16 cellular contexts compared by ENCODE assay signal in the genomic region with DNA sequence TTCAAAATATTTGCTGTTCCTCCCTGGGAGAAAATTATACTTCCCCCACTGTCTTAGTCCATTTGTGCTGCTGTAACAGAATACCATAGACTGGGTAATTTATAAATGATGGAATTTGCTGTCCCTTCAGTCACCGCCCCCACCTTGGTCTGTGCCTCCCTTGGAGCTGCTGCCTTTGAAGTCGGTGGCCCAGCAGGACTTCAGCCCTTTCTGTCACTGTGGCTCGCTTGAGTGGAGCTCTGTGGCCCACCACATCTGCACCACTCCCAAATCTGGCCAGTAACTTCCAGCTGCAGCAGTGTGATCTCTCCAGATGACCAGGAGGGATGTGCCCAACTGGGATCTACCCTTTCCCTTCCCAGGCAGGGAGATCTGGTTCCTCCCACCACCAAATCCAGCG.
DNase-seq lines count a peak whose midpoint lies in the region; ATAC-seq and TF ChIP-seq lines count a peak whose summit lies in the region.
"Had no signal": no experiment of that assay in that cellular context is flagged by ENCODE, and none has a peak within 500 bp of the region (broad histone marks: within the 10 kb centered on the region; RNA-seq: fewer than 3 reads in every experiment).

No MANE protein-coding gene starts in this region.

- ATAC-seq in IMR-90 (ENCODE audit: low read depth) (no peak), GM21515 (IDR thresholded peaks at IDR 0.05; ENCODE audit: unreplicated experiment) (no peak)
- no peak for ATAC-seq in activated CD8-positive, alpha-beta memory T cell treated with anti-CD3 and anti-CD28 coated beads, Interleukin-2, amount 10 ng/mL, durations not matched to agents 7 days and 5 days
- ATAC-seq: GM12878 had no signal

- H3K9me3 ChIP-seq in H9 (ENCODE audit: control insufficient read depth, low read depth, low read length) (no peaks in the 10 kb centered on the region), IMR-90 (ENCODE audit: control insufficient read depth, insufficient read depth, low read length) (no peaks in the 10 kb centered on the region)
- H3K9me3 ChIP-seq: BLaER1 had no signal

- WGBS in H9 (ENCODE audit: extremely low coverage, insufficient read length, low lambda C conversion rate) = no CpG with 5 or more reads among the region's 4 CpGs
- WGBS in IMR-90 (ENCODE audit: extremely low coverage in 2 of 2, insufficient read length in 1 of 2), 2 experiments = 80% methylated on average over 1 of the region's 4 CpGs; no CpG with 5 or more reads in 1 of the 2 experiments

- H2BK12ac ChIP-seq in H9 (ENCODE audit: insufficient read length, low read depth, low read length) = no peak overlapping the region

- CTCF ChIA-PET in IMR-90 (lab: Yijun Ruan, JAX) = interaction anchor here (1.0 kb wide), 1 partner anchor 11 kb away, joined by 4 read pairs; no protein-coding TSS in a partner anchor
- CTCF ChIA-PET in activated CD8-positive, alpha-beta memory T cell treated with anti-CD3 and anti-CD28 coated beads, Interleukin-2, amount 10 ng/mL, durations not matched to agents 7 days and 5 days (lab: Charles Lee) = interaction anchor here (0.6 to 1.9 kb wide), 4 partner anchors 11 to 394 kb away, joined by 3 to 7 read pairs (median 4); no protein-coding TSS in a partner anchor

- H2BK5ac ChIP-seq in H9 (ENCODE audit: insufficient read length, low read length) (no peak overlapping the region), IMR-90 (ENCODE audit: low read depth, low read length, poor library complexity, severe bottlenecking) (no peak overlapping the region)

- H2BK20ac ChIP-seq in H9 (ENCODE audit: low read depth, low read length, poor library complexity, severe bottlenecking) (no peak overlapping the region), IMR-90 (ENCODE audit: low read depth, low read length) (no peak overlapping the region)

- H4K91ac ChIP-seq in H9 (ENCODE audit: insufficient read length, low read depth, low read length) (no peak overlapping the region), IMR-90 (ENCODE audit: insufficient read depth, low read depth, low read length) (no peak overlapping the region)

- H3K79me1 ChIP-seq in H9 (ENCODE audit: insufficient read depth, low read depth, low read length, poor library complexity, severe bottlenecking) (no peaks in the 10 kb centered on the region), IMR-90 (ENCODE audit: low read depth in 1 of 2, low read length in 2 of 2) (no peaks in the 10 kb centered on the region)

- no peak for TF ChIP-seq RAD21 in IMR-90 (IDR thresholded peaks at IDR 0.05; ENCODE audit: low read length)

- no peak overlapping the region for H3K4me2 ChIP-seq in H9 (ENCODE audit: insufficient read depth, insufficient read length, low read length)
- no peak overlapping the region for H3K4me2 ChIP-seq in IMR-90 (ENCODE audit: low read depth, low read length)
- H3K4me2 ChIP-seq: BLaER1 had no signal

- dilution Hi-C loops in IMR-90 (cut with HindIII; ENCODE audit: low sequenced_read_pairs, unreplicated experiment) = no loop called here

- H3K4me1 Mint-ChIP-seq in H9 (peaks cover 21 to 23% of the 10 kb centered on the region in 2 experiments), neural crest cell (peaks cover 28% of the 10 kb centered on the region)
- H3K4me1 Mint-ChIP-seq in activated CD8-positive, alpha-beta memory T cell treated with anti-CD3 and anti-CD28 coated beads, Interleukin-2, amount 10 ng/mL, durations not matched to agents 7 days and 5 days = peaks cover 33% of the 10 kb centered on the region
- H3K4me1 Mint-ChIP-seq: CD4-positive, alpha-beta memory T cell had no signal

- no peaks in the 10 kb centered on the region for H3K36me3 ChIP-seq in IMR-90 (ENCODE audit: control insufficient read depth, insufficient read depth, low read length)
- H3K36me3 ChIP-seq: BLaER1 had no signal

- no peaks in the 10 kb centered on the region for H3K27me3 ChIP-seq in H9 (ENCODE audit: insufficient read depth, low read length)
- peaks cover 4% of the 10 kb centered on the region for H3K27me3 ChIP-seq in IMR-90 (ENCODE audit: control insufficient read depth, insufficient read depth, low read length)
- H3K27me3 ChIP-seq: BLaER1 had no signal

- H3K4ac ChIP-seq in H9 (ENCODE audit: low read depth, low read length) = no peak overlapping the region
- no peak overlapping the region for H3K4ac ChIP-seq in IMR-90 (ENCODE audit: low read depth, low read length)

- peak overlapping the region; percentile 11 for H2AK9ac ChIP-seq in IMR-90 (replicated peaks; ENCODE audit: low read depth, low read length, poor library complexity)

- H3K4me3 ChIP-seq in IMR-90 (ENCODE audit: insufficient read depth, low read depth, low read length) = no peak overlapping the region
- H3K4me3 ChIP-seq: BLaER1, GM12878, GM23248 had no signal

- no peaks in the 10 kb centered on the region for H3K79me2 ChIP-seq in H9 (ENCODE audit: insufficient read depth, low read length)

- POLR2A ChIA-PET in IMR-90 (lab: Charles Lee; ENCODE audit: unreplicated experiment) = no interaction called here

- DNase-seq in H9 (no peak), IMR-90 (no peak), left kidney (ENCODE audit: low read depth, low spot score) (peak; percentile 64), neural crest cell (ENCODE audit: low read depth, low spot score) (no peak), NCI-H2029 treated with DMSO at 0.1 percent for 48 hours (lab: John Stamatoyannopoulos, UW) (no peak), DMS114 treated with DMSO at 0.1 percent for 48 hours (lab: John Stamatoyannopoulos, UW; ENCODE audit: unreplicated experiment) (no peak)
- DNase-seq in activated CD8-positive, alpha-beta memory T cell treated with anti-CD3 and anti-CD28 coated beads, Interleukin-2, amount 10 ng/mL, durations not matched to agents 7 days and 5 days = no peak
- DNase-seq: 8988T; CD4-positive, alpha-beta memory T cell; DMS79 treated with DMSO at 0.1 percent for 48 hours; GM23248; HCEC 1CT had no signal

- no peak overlapping the region for H3K9ac ChIP-seq in H9 (ENCODE audit: extremely low read depth, insufficient read length, low read length)
- no peak overlapping the region for H3K9ac ChIP-seq in IMR-90 (ENCODE audit: low read depth, low read length)
- H3K9ac ChIP-seq: BLaER1, GM23248 had no signal

- H3K27ac Mint-ChIP-seq in H9 = peak overlapping the region in 2 of 3 experiments; percentile 39 to 76; a peak in 2 of 7 replicates
- peak overlapping the region; percentile 67 for H3K27ac Mint-ChIP-seq in neural crest cell (ENCODE audit: unreplicated experiment)
- no peak overlapping the region for H3K27ac Mint-ChIP-seq in activated CD8-positive, alpha-beta memory T cell treated with anti-CD3 and anti-CD28 coated beads, Interleukin-2, amount 10 ng/mL, durations not matched to agents 7 days and 5 days
- H3K27ac Mint-ChIP-seq: CD14-positive monocyte had no signal

- H2BK120ac ChIP-seq in H9 (ENCODE audit: low read depth, low read length, poor library complexity, severe bottlenecking) = no peak overlapping the region
- H2BK120ac ChIP-seq in IMR-90 (ENCODE audit: low read depth, low read length) = no peak overlapping the region

- H3T11ph ChIP-seq in H9 (ENCODE audit: low read length) = no peak overlapping the region

- H2AK5ac ChIP-seq in H9 (ENCODE audit: insufficient read length, low read length) (no peak overlapping the region), IMR-90 (ENCODE audit: low read depth, low read length) (no peak overlapping the region)

- intact Hi-C loops in IMR-90 (cut with micrococcal nuclease) = no loop called here

- H3K23me2 ChIP-seq in H9 (ENCODE audit: insufficient read length, low read depth, low read length, poor library complexity, severe bottlenecking) = no peaks in the 10 kb centered on the region

- H3K9me1 ChIP-seq in IMR-90 (ENCODE audit: insufficient read depth, low read length) = no peaks in the 10 kb centered on the region

- H3K9me3 Mint-ChIP-seq in H9 (no peaks in the 10 kb centered on the region), neural crest cell (no peaks in the 10 kb centered on the region)
- H3K9me3 Mint-ChIP-seq in activated CD8-positive, alpha-beta memory T cell treated with anti-CD3 and anti-CD28 coated beads, Interleukin-2, amount 10 ng/mL, durations not matched to agents 7 days and 5 days (ENCODE audit: low read depth) = no peaks in the 10 kb centered on the region
- H3K9me3 Mint-ChIP-seq: CD4-positive, alpha-beta memory T cell had no signal

- no peak overlapping the region for H4K8ac ChIP-seq in H9 (replicated peaks; ENCODE audit: insufficient read length, low read depth, low read length)
- H4K8ac ChIP-seq in IMR-90 (ENCODE audit: low read depth in 2 of 2, low read length in 2 of 2) = no peak overlapping the region

- TF ChIP-seq CTCF in H9 (conservative IDR thresholded peaks at IDR 0.05) (no peak), IMR-90 (conservative IDR thresholded peaks at IDR 0.05; ENCODE audit: low read depth, low read length) (no peak), neural crest cell (conservative IDR thresholded peaks at IDR 0.05) (no peak)

- H4K20me1 ChIP-seq in H9 (ENCODE audit: control insufficient read depth, insufficient read depth, insufficient read length) (no peaks in the 10 kb centered on the region), IMR-90 (ENCODE audit: insufficient read depth, low read length) (no peaks in the 10 kb centered on the region)
- H4K20me1 ChIP-seq: BLaER1 had no signal

- H3K4me1 ChIP-seq in H9 (ENCODE audit: insufficient read depth, low read length) (peaks cover 2% of the 10 kb centered on the region; the same call in 1 of the 2 replicates), IMR-90 (ENCODE audit: control insufficient read depth, insufficient read depth, low read length) (no peaks in the 10 kb centered on the region)
- H3K4me1 ChIP-seq: BLaER1 had no signal

- no peak overlapping the region for H2BK15ac ChIP-seq in H9 (ENCODE audit: low read depth, low read length)
- no peak overlapping the region for H2BK15ac ChIP-seq in IMR-90 (ENCODE audit: low read depth, low read length)

- no peak overlapping the region for H3K56ac ChIP-seq in H9 (ENCODE audit: insufficient read length, low read depth, low read length)
- H3K56ac ChIP-seq in IMR-90 (ENCODE audit: extremely low read depth, insufficient read depth, low read length) = no peak overlapping the region

- H4K5ac ChIP-seq in H9 (ENCODE audit: insufficient read length, low read depth, low read length) = no peak overlapping the region
- no peak overlapping the region for H4K5ac ChIP-seq in IMR-90 (ENCODE audit: low read depth, low read length)

- no peak for TF ChIP-seq POLR2A in IMR-90 (IDR thresholded peaks at IDR 0.05; ENCODE audit: low read depth, low read length)

- no TSS peak for BruUV-seq in IMR-90 (replicated peaks; lab: Mats Ljungman, UMichigan)

- H3K27me3 Mint-ChIP-seq in H9 (ENCODE audit: low read depth) (peaks cover 5% of the 10 kb centered on the region; the same call in 1 of the 2 replicates), neural crest cell (ENCODE audit: low read depth) (no peaks in the 10 kb centered on the region)
- H3K27me3 Mint-ChIP-seq in activated CD8-positive, alpha-beta memory T cell treated with anti-CD3 and anti-CD28 coated beads, Interleukin-2, amount 10 ng/mL, durations not matched to agents 7 days and 5 days = peaks cover 24% of the 10 kb centered on the region

- H3K27ac ChIP-seq in H9 (ENCODE audit: insufficient read length, low read depth, low read length) (no peak overlapping the region), IMR-90 (ENCODE audit: insufficient read depth, low read length) (no peak overlapping the region)
- H3K27ac ChIP-seq: BLaER1, GM23248 had no signal

- no peak overlapping the region for H3K14ac ChIP-seq in H9 (ENCODE audit: insufficient read depth, low read length)
- no peak overlapping the region for H3K14ac ChIP-seq in IMR-90 (replicated peaks; ENCODE audit: low read depth, low read length)

- no peak overlapping the region for H2AFZ ChIP-seq in H9 (ENCODE audit: low read length)
- H2AFZ ChIP-seq in IMR-90 (replicated peaks; ENCODE audit: low read length, poor library complexity) = peak overlapping the region; percentile 46
- H2AFZ ChIP-seq: GM23248 had no signal

- no peak overlapping the region for H3K23ac ChIP-seq in H9 (ENCODE audit: insufficient read length, low read depth, low read length)
- H3K23ac ChIP-seq in IMR-90 (ENCODE audit: low read depth, low read length) = no peak overlapping the region

- no peaks in the 10 kb centered on the region for H3K36me3 Mint-ChIP-seq in H9 (ENCODE audit: insufficient read depth in 1 of 3, low read depth in 3 of 3)
- no peaks in the 10 kb centered on the region for H3K36me3 Mint-ChIP-seq in neural crest cell (ENCODE audit: low read depth)
- H3K36me3 Mint-ChIP-seq in activated CD8-positive, alpha-beta memory T cell treated with anti-CD3 and anti-CD28 coated beads, Interleukin-2, amount 10 ng/mL, durations not matched to agents 7 days and 5 days = no peaks in the 10 kb centered on the region
- H3K36me3 Mint-ChIP-seq: CD14-positive monocyte; CD4-positive, alpha-beta memory T cell had no signal

- in situ Hi-C loops in IMR-90 (cut with MboI; ENCODE audit: low sequenced_read_pairs) = no loop called here

- no peak overlapping the region for H3K4me3 Mint-ChIP-seq in H9
- H3K4me3 Mint-ChIP-seq in neural crest cell = no peak overlapping the region
- H3K4me3 Mint-ChIP-seq in activated CD8-positive, alpha-beta memory T cell treated with anti-CD3 and anti-CD28 coated beads, Interleukin-2, amount 10 ng/mL, durations not matched to agents 7 days and 5 days = no peak overlapping the region
- H3K4me3 Mint-ChIP-seq: CD14-positive monocyte; CD4-positive, alpha-beta memory T cell had no signal

- H3K18ac ChIP-seq in H9 (ENCODE audit: insufficient read length, low read depth, low read length) (no peak overlapping the region), IMR-90 (ENCODE audit: low read depth, low read length) (no peak overlapping the region)
